Comparison of ENCODE assay signal across 8 cellular contexts in genomic region chr6:56292505-56293181, GRCh38. TPM values are rescaled to one million over a fixed set of nuclear protein-coding genes. Genes with fewer than 3 reads are reported as not detected.
A peak's percentile ranks its signal among the peaks of the same experiment; 100 is the strongest.
DNase-seq lines count a peak whose midpoint lies in the region; ATAC-seq and TF ChIP-seq lines count a peak whose summit lies in the region.

No MANE protein-coding gene starts in this region.

- no peaks in the 10 kb centered on the region for H3K9me3 ChIP-seq in right cardiac atrium (ENCODE audit: control insufficient read depth, low read length)

- H3K4me1 ChIP-seq in GM23338 (ENCODE audit: insufficient read depth) (no peaks in the 10 kb centered on the region), right cardiac atrium (ENCODE audit: control insufficient read depth, insufficient read depth, low read length) (peaks cover 4% of the 10 kb centered on the region)

- TF ChIP-seq CTCF in GM23338 (conservative IDR thresholded peaks at IDR 0.05; ENCODE audit: low read depth in 2 of 2) (peak; percentile 81 to 85), WTC11 (IDR thresholded peaks at IDR 0.05) (no peak; the same call in 1 of the 2 replicates)

- DNase-seq in AML-193 (lab: John Stamatoyannopoulos, UW) (peak; percentile 62 to 71), GM23338 (ENCODE audit: low spot score) (peak; percentile 77), NCI-H2196 (lab: John Stamatoyannopoulos, UW; ENCODE audit: unreplicated experiment) (peak; percentile 67), WTC11 (ENCODE audit: low spot score) (peak; percentile 25), right cardiac atrium (no peak), smooth muscle cell of the brain vasculature (ENCODE audit: low read depth, low spot score) (peak; percentile 63), NCI-H1436 (lab: John Stamatoyannopoulos, UW) (no peak)

- H3K4me2 ChIP-seq in GM23338 = no peak overlapping the region

- H3K4me3 Mint-ChIP-seq in GM23338 = no peak overlapping the region
- no peak overlapping the region for H3K4me3 Mint-ChIP-seq in WTC11

- no peaks in the 10 kb centered on the region for H3K36me3 ChIP-seq in GM23338 (ENCODE audit: insufficient read depth)

- H3K4me1 Mint-ChIP-seq in GM23338 (no peaks in the 10 kb centered on the region; the same call in 1 of the 3 replicates), WTC11 (peaks cover 3% of the 10 kb centered on the region)

- ATAC-seq in GM23338 (peak; percentile 93), WTC11 (peak; percentile 94), right cardiac atrium (peak; percentile 82 to 90), HG03521 (IDR thresholded peaks at IDR 0.05; ENCODE audit: unreplicated experiment) (no peak)

- H3K27me3 ChIP-seq in GM23338 (ENCODE audit: insufficient read depth) = no peaks in the 10 kb centered on the region
- no peaks in the 10 kb centered on the region for H3K27me3 ChIP-seq in right cardiac atrium (ENCODE audit: control insufficient read depth, insufficient read depth)

- no peaks in the 10 kb centered on the region for H3F3A ChIP-seq in GM23338 (replicated peaks; ENCODE audit: low read depth)

- H3K27me3 Mint-ChIP-seq in GM23338 (ENCODE audit: insufficient read depth, low read depth, poor library complexity) = peaks cover 1% of the 10 kb centered on the region
- no peaks in the 10 kb centered on the region for H3K27me3 Mint-ChIP-seq in WTC11 (ENCODE audit: low read depth)

- H3K9me2 ChIP-seq in GM23338 (ENCODE audit: insufficient read depth) = no peaks in the 10 kb centered on the region

- CTCF ChIA-PET in WTC11 (lab: Charles Lee) = interaction anchor here (0.6 to 3.4 kb wide), 31 partner anchors 13 to 1017 kb away, joined by 3 to 23 read pairs (median 4); partner anchors contain the start of gene COL21A1

- POLR2A ChIA-PET in WTC11 (lab: Charles Lee) = no interaction called here

- WGBS in right cardiac atrium = 60% methylated on average over 1 of the region's 1 CpG

- H2AFZ ChIP-seq in GM23338 = no peak overlapping the region

- H3K9me3 Mint-ChIP-seq in GM23338 = no peaks in the 10 kb centered on the region
- H3K9me3 Mint-ChIP-seq in WTC11 = no peaks in the 10 kb centered on the region

- H3K27ac ChIP-seq in GM23338 (ENCODE audit: low read depth) (no peak overlapping the region), right cardiac atrium (ENCODE audit: low read length) (no peak overlapping the region)

- no peaks in the 10 kb centered on the region for H3K79me2 ChIP-seq in GM23338 (replicated peaks; ENCODE audit: insufficient read depth)

- H3K4me3 ChIP-seq in GM23338 = no peak overlapping the region
- H3K4me3 ChIP-seq in right cardiac atrium (ENCODE audit: low read length) = no peak overlapping the region

- H3K27ac Mint-ChIP-seq in GM23338 (peak overlapping the region; percentile 93), WTC11 (no peak overlapping the region)

- no peaks in the 10 kb centered on the region for H3K36me3 Mint-ChIP-seq in GM23338 (ENCODE audit: low read depth)
- no peaks in the 10 kb centered on the region for H3K36me3 Mint-ChIP-seq in WTC11

- intact Hi-C loops in right cardiac atrium (cut with DNase I) = loop anchor here (5.0 to 10.0 kb wide), 3 partner anchors 310 to 1015 kb away; no protein-coding TSS in a partner anchor

- no peaks in the 10 kb centered on the region for H4K20me1 ChIP-seq in GM23338 (replicated peaks; ENCODE audit: insufficient read depth)

TF ChIP-seq in GM23338, 12 proteins besides CTCF, POLR2A, EP300 and RAD21 (continues in another document):
- no peak for TF ChIP-seq ETS1 (IDR thresholded peaks at IDR 0.05)

TF ChIP-seq in WTC11, 78 proteins besides CTCF, POLR2A, EP300 and RAD21:
- TF ChIP-seq, protein P1, sequence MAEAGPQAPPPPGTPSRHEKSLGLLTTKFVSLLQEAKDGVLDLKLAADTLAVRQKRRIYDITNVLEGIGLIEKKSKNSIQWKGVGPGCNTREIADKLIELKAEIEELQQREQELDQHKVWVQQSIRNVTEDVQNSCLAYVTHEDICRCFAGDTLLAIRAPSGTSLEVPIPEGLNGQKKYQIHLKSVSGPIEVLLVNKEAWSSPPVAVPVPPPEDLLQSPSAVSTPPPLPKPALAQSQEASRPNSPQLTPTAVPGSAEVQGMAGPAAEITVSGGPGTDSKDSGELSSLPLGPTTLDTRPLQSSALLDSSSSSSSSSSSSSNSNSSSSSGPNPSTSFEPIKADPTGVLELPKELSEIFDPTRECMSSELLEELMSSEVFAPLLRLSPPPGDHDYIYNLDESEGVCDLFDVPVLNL (CRISPR knock-in tag; IDR thresholded peaks at IDR 0.05; ENCODE audit: borderline replicate concordance, low read depth) = no peak
- TF ChIP-seq MLX (CRISPR knock-in tag; IDR thresholded peaks at IDR 0.05) (no peak), ZNF232 (CRISPR knock-in tag; IDR thresholded peaks at IDR 0.05) (no peak), EMX1 (CRISPR knock-in tag; IDR thresholded peaks at IDR 0.05) (no peak), SMAD3 (CRISPR knock-in tag; IDR thresholded peaks at IDR 0.05; ENCODE audit: borderline replicate concordance) (no peak), TEAD1 (CRISPR knock-in tag; IDR thresholded peaks at IDR 0.05) (no peak), NFATC4 (CRISPR knock-in tag; IDR thresholded peaks at IDR 0.05) (no peak)
- TF ChIP-seq, protein P2, sequence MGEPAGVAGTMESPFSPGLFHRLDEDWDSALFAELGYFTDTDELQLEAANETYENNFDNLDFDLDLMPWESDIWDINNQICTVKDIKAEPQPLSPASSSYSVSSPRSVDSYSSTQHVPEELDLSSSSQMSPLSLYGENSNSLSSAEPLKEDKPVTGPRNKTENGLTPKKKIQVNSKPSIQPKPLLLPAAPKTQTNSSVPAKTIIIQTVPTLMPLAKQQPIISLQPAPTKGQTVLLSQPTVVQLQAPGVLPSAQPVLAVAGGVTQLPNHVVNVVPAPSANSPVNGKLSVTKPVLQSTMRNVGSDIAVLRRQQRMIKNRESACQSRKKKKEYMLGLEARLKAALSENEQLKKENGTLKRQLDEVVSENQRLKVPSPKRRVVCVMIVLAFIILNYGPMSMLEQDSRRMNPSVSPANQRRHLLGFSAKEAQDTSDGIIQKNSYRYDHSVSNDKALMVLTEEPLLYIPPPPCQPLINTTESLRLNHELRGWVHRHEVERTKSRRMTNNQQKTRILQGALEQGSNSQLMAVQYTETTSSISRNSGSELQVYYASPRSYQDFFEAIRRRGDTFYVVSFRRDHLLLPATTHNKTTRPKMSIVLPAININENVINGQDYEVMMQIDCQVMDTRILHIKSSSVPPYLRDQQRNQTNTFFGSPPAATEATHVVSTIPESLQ (CRISPR knock-in tag; IDR thresholded peaks at IDR 0.05) = no peak

RNA-seq across cellular contexts. Expression of gene COL21A1, which starts 45.3 kb away (rescaled TPM):
- total RNA-seq in GM23338 (2014; rRNA removed; shearing (Covaris generic)) = 6.1 and 6.2 TPM in 2 replicates
- polyA plus RNA-seq in GM23338 (2016; fragmentation: Nextera tagmentation; extraction: Ambion mirVana) (3.4 and 5.0 TPM in 2 replicates), right cardiac atrium (19.9 TPM)
- total RNA-seq in WTC11 (2021) (4.4 to 5.5 TPM (median 4.4 TPM) in 3 replicates), right cardiac atrium (10 to 100 TPM; 11.1 to 25.2 (median 19.4) TPM)

Comparison
In these comparisons a context has a peak if more than half of its experiments do, and no peak if none do; other contexts are left out.
1. DNase-seq: peak in AML-193 (2 of 2), GM23338 (single experiment), NCI-H2196 (single experiment), WTC11 (single experiment) and smooth muscle cell of the brain vasculature (single experiment); none in right cardiac atrium (0 of 3) and NCI-H1436 (single experiment).